Comparison of ENCODE assay signal across 8 cellular contexts in genomic region chr10:122980209-122981065, GRCh38. TPM values are rescaled to one million over a fixed set of nuclear protein-coding genes. Genes with fewer than 3 reads are reported as not detected.
A peak's percentile ranks its signal among the peaks of the same experiment; 100 is the strongest.
DNase-seq lines count a peak whose midpoint lies in the region; ATAC-seq and TF ChIP-seq lines count a peak whose summit lies in the region.

A gene with protein sequence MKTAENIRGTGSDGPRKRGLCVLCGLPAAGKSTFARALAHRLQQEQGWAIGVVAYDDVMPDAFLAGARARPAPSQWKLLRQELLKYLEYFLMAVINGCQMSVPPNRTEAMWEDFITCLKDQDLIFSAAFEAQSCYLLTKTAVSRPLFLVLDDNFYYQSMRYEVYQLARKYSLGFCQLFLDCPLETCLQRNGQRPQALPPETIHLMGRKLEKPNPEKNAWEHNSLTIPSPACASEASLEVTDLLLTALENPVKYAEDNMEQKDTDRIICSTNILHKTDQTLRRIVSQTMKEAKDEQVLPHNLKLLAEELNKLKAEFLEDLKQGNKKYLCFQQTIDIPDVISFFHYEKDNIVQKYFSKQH (plus strand): TSS chr10:122980401. CDS start chr10:122980480, 79 bp downstream.

- H3K27ac Mint-ChIP-seq in activated naive CD4-positive, alpha-beta T cell treated with anti-CD3 and anti-CD28 coated beads, Interleukin-2, amount 50 U/mL, for 24 hours = peak within 1 kb of the TSS; percentile 96

- TF ChIP-seq POLR2A in GM10847 (IDR thresholded peaks at IDR 0.05; ENCODE audit: extremely low read depth, insufficient read length) = peak; percentile 65
- peak; percentile 83 for TF ChIP-seq POLR2A in NB4 (IDR thresholded peaks at IDR 0.05; ENCODE audit: extremely low read depth, insufficient read length)

- peak within 1 kb of the TSS; percentile 89 for H3K27ac ChIP-seq in temporal lobe (ENCODE audit: low read depth, low read length)

- H3K9me3 Mint-ChIP-seq in activated naive CD4-positive, alpha-beta T cell treated with anti-CD3 and anti-CD28 coated beads, Interleukin-2, amount 50 U/mL, for 24 hours = no peaks in the 10 kb centered on the region

- H3K4me3 ChIP-seq in NB4 (ENCODE audit: low read depth, low read length) = peak within 1 kb of the TSS; percentile 77

- peak; percentile 95 for ATAC-seq in HG02588 (IDR thresholded peaks at IDR 0.05; ENCODE audit: unreplicated experiment)

- H3K4me3 Mint-ChIP-seq in activated naive CD4-positive, alpha-beta T cell treated with anti-CD3 and anti-CD28 coated beads, Interleukin-2, amount 50 U/mL, for 24 hours = peak within 1 kb of the TSS; percentile 87

- H3K4me1 Mint-ChIP-seq in activated naive CD4-positive, alpha-beta T cell treated with anti-CD3 and anti-CD28 coated beads, Interleukin-2, amount 50 U/mL, for 24 hours = peaks cover 23% of the 10 kb centered on the region

- peak; percentile 94 for DNase-seq in NB4 (ENCODE audit: low read depth)
- peak; percentile 93 for DNase-seq in SK-N-DZ (ENCODE audit: low spot score)
- peak; percentile 39 for DNase-seq in glomerular endothelial cell (ENCODE audit: extremely low read depth, low read depth, low spot score)
- peak; percentile 95 for DNase-seq in occipital lobe (lab: John Stamatoyannopoulos, UW)

- peaks cover 3% of the 10 kb centered on the region for H3K27me3 Mint-ChIP-seq in activated naive CD4-positive, alpha-beta T cell treated with anti-CD3 and anti-CD28 coated beads, Interleukin-2, amount 50 U/mL, for 24 hours

- peaks cover 6% of the 10 kb centered on the region for H3K36me3 Mint-ChIP-seq in activated naive CD4-positive, alpha-beta T cell treated with anti-CD3 and anti-CD28 coated beads, Interleukin-2, amount 50 U/mL, for 24 hours

- peak; percentile 83 for TF ChIP-seq CTCF in NB4 (IDR thresholded peaks at IDR 0.05; ENCODE audit: low read depth, low read length)

RNA-seq across cellular contexts. Expression of the gene that starts here (rescaled TPM):
- 12.3 and 16.0 TPM in 2 replicates for polyA plus RNA-seq in SK-N-DZ (2014; cell fraction: cytosol; rRNA removed)
- polyA plus RNA-seq in SK-N-DZ (2014; cell fraction: nucleus; rRNA removed) = 10.6 and 14.5 TPM in 2 replicates
- total RNA-seq in glomerular endothelial cell = 1.6 and 5.0 TPM in 2 replicates
- 12.9 TPM for total RNA-seq in occipital lobe
- 7.6 TPM for total RNA-seq in temporal lobe

Comparison
In these comparisons a context has a peak if more than half of its experiments do, and no peak if none do; other contexts are left out.
1. Peak in every context shown above with its lines: DNase-seq, ATAC-seq, H3K4me3 ChIP-seq and H3K27ac ChIP-seq.
2. DNase-seq: peak in every context shown above with its lines; median percentile 95 in occipital lobe; 94 in NB4; 93 in SK-N-DZ; 39 in glomerular endothelial cell.